ENCODE assay signal across 24 cellular contexts in genomic region chr15:99603828-99604227, GRCh38. TPM values are rescaled to one million over a fixed set of nuclear protein-coding genes. Genes with fewer than 3 reads are reported as not detected.
DNase-seq lines count a peak whose midpoint lies in the region; ATAC-seq and TF ChIP-seq lines count a peak whose summit lies in the region.
"Had no signal": no experiment of that assay in that cellular context is flagged by ENCODE, and none has a peak within 500 bp of the region (broad histone marks: within the 10 kb centered on the region; RNA-seq: fewer than 3 reads in every experiment).

No MANE protein-coding gene starts in this region.

- H3K36me3 Mint-ChIP-seq in HFFc6 (ENCODE audit: low read depth) (peaks cover 26% of the 10 kb centered on the region), osteocyte (ENCODE audit: unreplicated experiment) (peaks cover 36% of the 10 kb centered on the region)
- H3K36me3 Mint-ChIP-seq in central memory CD8-positive, alpha-beta T cell (ENCODE audit: insufficient read depth) = peaks cover 8% of the 10 kb centered on the region

- H3K27me3 ChIP-seq in BLaER1 = no peaks in the 10 kb centered on the region
- no peaks in the 10 kb centered on the region for H3K27me3 ChIP-seq in gastrocnemius medialis
- H3K27me3 ChIP-seq: esophagus squamous epithelium had no signal

- peak overlapping the region; percentile 50; the same call in 1 of the 2 replicates for H3K4me2 ChIP-seq in BLaER1

- peaks cover 92% of the 10 kb centered on the region for H4K20me1 ChIP-seq in BLaER1

- H3K27ac Mint-ChIP-seq in HFFc6 = peak overlapping the region; percentile 31; the same call in 1 of the 2 replicates
- peak overlapping the region; percentile 56 for H3K27ac Mint-ChIP-seq in central memory CD8-positive, alpha-beta T cell (ENCODE audit: low read depth)
- H3K27ac Mint-ChIP-seq in osteocyte (ENCODE audit: unreplicated experiment) = peak overlapping the region; percentile 78
- H3K27ac Mint-ChIP-seq: activated CD4-positive, alpha-beta T cell treated with anti-CD3 and anti-CD28 coated beads for 36 hours; activated naive CD4-positive, alpha-beta T cell treated with anti-CD3 and anti-CD28 coated beads for 36 hours; activated T-cell treated with anti-CD3 and anti-CD28 coated beads, Interleukin-2, amount 50 U/mL, for 72 hours; CD4-positive, alpha-beta T cell had no signal

- H3K9me3 ChIP-seq in BLaER1 (peaks cover 51% of the 10 kb centered on the region), gastrocnemius medialis (no peaks in the 10 kb centered on the region)
- H3K9me3 ChIP-seq: esophagus squamous epithelium had no signal

- intact Hi-C loops in gastrocnemius medialis (cut with DNase I; ENCODE audit: low total_unique reads) = no loop called here

- peaks cover 28% of the 10 kb centered on the region for H3K4me1 Mint-ChIP-seq in HFFc6 (ENCODE audit: low read depth)
- H3K4me1 Mint-ChIP-seq in central memory CD8-positive, alpha-beta T cell = peaks cover 55% of the 10 kb centered on the region
- peaks cover 57% of the 10 kb centered on the region for H3K4me1 Mint-ChIP-seq in osteocyte (ENCODE audit: unreplicated experiment)

- DNase-seq in HFFc6 = no peak
- DNase-seq in central memory CD8-positive, alpha-beta T cell (ENCODE audit: low spot score in 2 of 2) = no peak
- no peak for DNase-seq in osteocyte (ENCODE audit: extremely low spot score, unreplicated experiment)
- DNase-seq in gastrocnemius medialis = no peak
- no peak for DNase-seq in substantia nigra (lab: John Stamatoyannopoulos, UW)
- no peak for DNase-seq in GM10248 (ENCODE audit: extremely low spot score)
- DNase-seq: activated CD4-positive, alpha-beta T cell treated with anti-CD3 and anti-CD28 coated beads for 36 hours; activated naive CD4-positive, alpha-beta T cell treated with anti-CD3 and anti-CD28 coated beads for 36 hours; activated T-cell treated with anti-CD3 and anti-CD28 coated beads, Interleukin-2, amount 50 U/mL, for 72 hours; aorta; CD4-positive, alpha-beta T cell; effector memory CD4-positive, alpha-beta T cell; esophagus squamous epithelium; GF-D8; left colon; mesenchymal stem cell; NCI-H1105 treated with DMSO at 0.1 percent for 48 hours; NCI-H2081 treated with DMSO at 0.1 percent for 48 hours; NCI-H446 treated with DMSO at 0.1 percent for 48 hours; occipital lobe; SIG-M5 had no signal

- H3K4me3 ChIP-seq in BLaER1 (no peak overlapping the region), gastrocnemius medialis (no peak overlapping the region)
- H3K4me3 ChIP-seq: esophagus squamous epithelium, GM12878 had no signal

- H3K4me3 Mint-ChIP-seq in HFFc6 = no peak overlapping the region
- H3K4me3 Mint-ChIP-seq in central memory CD8-positive, alpha-beta T cell = no peak overlapping the region
- H3K4me3 Mint-ChIP-seq in osteocyte (ENCODE audit: unreplicated experiment) = peak overlapping the region; percentile 1
- H3K4me3 Mint-ChIP-seq: activated CD4-positive, alpha-beta T cell treated with anti-CD3 and anti-CD28 coated beads for 36 hours; activated naive CD4-positive, alpha-beta T cell treated with anti-CD3 and anti-CD28 coated beads for 36 hours; activated T-cell treated with anti-CD3 and anti-CD28 coated beads, Interleukin-2, amount 50 U/mL, for 72 hours; CD4-positive, alpha-beta T cell had no signal

- no peak for TF ChIP-seq POLR2A in gastrocnemius medialis (IDR thresholded peaks at IDR 0.05)

- CTCF ChIA-PET in GM10248 (lab: Yijun Ruan, JAX) = no interaction called here

- no peak for TF ChIP-seq CTCF in HFFc6 (IDR thresholded peaks at IDR 0.05)
- no peak for TF ChIP-seq CTCF in osteocyte (IDR thresholded peaks at IDR 0.05)
- no peak for TF ChIP-seq CTCF in gastrocnemius medialis (IDR thresholded peaks at IDR 0.05 in 4 of 5, conservative IDR thresholded peaks at IDR 0.05 in 1 of 5)
- TF ChIP-seq CTCF in GM10248 (IDR thresholded peaks at IDR 0.05; ENCODE audit: control extremely low read depth, extremely low read depth, low read depth, missing control alignments) = no peak

- H3K27me3 Mint-ChIP-seq in HFFc6 (ENCODE audit: insufficient read depth) (no peaks in the 10 kb centered on the region; the same call in none of the 2 replicates), osteocyte (ENCODE audit: unreplicated experiment) (no peaks in the 10 kb centered on the region)
- H3K27me3 Mint-ChIP-seq in central memory CD8-positive, alpha-beta T cell = no peaks in the 10 kb centered on the region
- H3K27me3 Mint-ChIP-seq: activated CD4-positive, alpha-beta T cell treated with anti-CD3 and anti-CD28 coated beads for 36 hours; CD4-positive, alpha-beta T cell had no signal

- peaks cover 36% of the 10 kb centered on the region for H3K4me1 ChIP-seq in BLaER1
- H3K4me1 ChIP-seq in gastrocnemius medialis = peaks cover 40 to 52% of the 10 kb centered on the region in 2 donors

- in situ Hi-C loops in gastrocnemius medialis (cut with MboI; ENCODE audit: low sequenced_read_pairs in 4 of 4) = no loop called here

- H3K36me3 ChIP-seq in BLaER1 = peaks cover 73% of the 10 kb centered on the region
- H3K36me3 ChIP-seq in gastrocnemius medialis = no peaks in the 10 kb centered on the region

- ATAC-seq in central memory CD8-positive, alpha-beta T cell (replicated peaks; ENCODE audit: extremely low read depth, poor library complexity, severe bottlenecking) = no peak
- no peak for ATAC-seq in gastrocnemius medialis
- no peak for ATAC-seq in HG03135 (IDR thresholded peaks at IDR 0.05; ENCODE audit: unreplicated experiment)
- ATAC-seq: activated CD4-positive, alpha-beta T cell treated with anti-CD3 and anti-CD28 coated beads for 36 hours; activated T-cell treated with anti-CD3 and anti-CD28 coated beads, Interleukin-2, amount 50 U/mL, for 72 hours; GM12878; left colon had no signal

- H3K9me3 Mint-ChIP-seq in HFFc6 = no peaks in the 10 kb centered on the region
- no peaks in the 10 kb centered on the region for H3K9me3 Mint-ChIP-seq in central memory CD8-positive, alpha-beta T cell
- H3K9me3 Mint-ChIP-seq in osteocyte (ENCODE audit: unreplicated experiment) = peaks cover 9% of the 10 kb centered on the region
- H3K9me3 Mint-ChIP-seq: activated T-cell treated with anti-CD3 and anti-CD28 coated beads, Interleukin-2, amount 50 U/mL, for 72 hours had no signal

- H3K9ac ChIP-seq in BLaER1 = no peak overlapping the region

- peak overlapping the region; percentile 50; the same call in 1 of the 2 replicates for H3K27ac ChIP-seq in BLaER1
- H3K27ac ChIP-seq in gastrocnemius medialis = peak overlapping the region in 2 of 4 donors; percentile 31 to 55
- no peak overlapping the region for H3K27ac ChIP-seq in substantia nigra (ENCODE audit: low read depth, low read length, poor library complexity, severe bottlenecking)
- H3K27ac ChIP-seq: esophagus squamous epithelium had no signal

- POLR2A ChIA-PET in GM10248 (lab: Yijun Ruan, JAX) = no interaction called here

RNA-seq across cellular contexts. Expression of gene MEF2A, which starts 38.0 kb away (rescaled TPM):
- total RNA-seq in HFFc6 (2021; fragmentation: NEBNext Ultra II Directional; extraction: Animal tissue kit (Norgen Biotek cat#: 25700)) = 10 to 100 TPM; 22.8 to 25.8 (median 24.0) TPM
- total RNA-seq in osteocyte = 97.8 and 123 TPM in 2 replicates
- total RNA-seq in gastrocnemius medialis = 100 to 1,000 TPM in 2 of 4 donors, 10 to 100 TPM in 2; 66.9 to 128 (median 107) TPM
